ENCODE assay signal across 21 cellular contexts in the genomic region with DNA sequence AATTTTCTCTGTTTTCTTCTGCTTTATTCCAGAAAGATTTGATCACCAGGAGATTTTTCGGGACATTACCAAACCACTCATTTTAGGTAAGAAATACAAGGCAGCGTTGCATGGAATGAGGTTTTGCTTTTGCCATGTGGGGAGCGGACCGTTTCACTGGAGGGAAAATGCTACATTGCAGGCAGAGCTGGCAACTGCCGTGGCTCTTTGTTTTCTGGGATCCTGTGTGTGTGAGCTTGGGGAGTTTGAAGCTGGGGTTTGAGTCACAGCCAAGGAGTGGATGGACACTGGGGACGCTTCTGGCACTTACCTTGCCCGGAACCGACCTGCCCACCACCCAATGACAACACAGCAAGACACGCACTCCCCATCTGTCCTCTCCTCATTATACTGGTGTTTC.
"Had no signal": no experiment of that assay in that cellular context is flagged by ENCODE, and none has a peak within 500 bp of the region (broad histone marks: within the 10 kb centered on the region; RNA-seq: fewer than 3 reads in every experiment).

No MANE protein-coding gene starts in this region.

- H3K4me1 ChIP-seq: colonic mucosa, gastrocnemius medialis, prostate gland had no signal

- H3K27me3 Mint-ChIP-seq: activated B cell treated with CpG ODN at 0.5 μM for 24 hours; activated T-cell treated with anti-CD3 and anti-CD28 coated beads, Interleukin-2, amount 50 U/mL, for 24 hours; naive thymus-derived CD8-positive, alpha-beta T cell; stimulated activated naive CD8-positive, alpha-beta T cell treated with anti-CD3 and anti-CD28 coated beads, Interleukin-15, Interleukin-2, amounts not matched to agents 100 ng/mL and 50 ng/mL, for 24 hours; type B pancreatic cell had no signal

- H3K9me3 Mint-ChIP-seq: activated B cell treated with CpG ODN at 0.5 μM for 24 hours; activated T-cell treated with anti-CD3 and anti-CD28 coated beads, Interleukin-2, amount 50 U/mL, for 24 hours; activated T-helper 2 cell treated with anti-CD3 and anti-CD28 coated beads, Interferon-gamma antibody, Interleukin-2, Interleukin-4, amounts not matched to agents 10 μg/mL and 5 μg/mL and 100 μg/mL, durations not matched to agents 14 hours and 24 hours and 36 hours; naive thymus-derived CD8-positive, alpha-beta T cell; stimulated activated naive CD8-positive, alpha-beta T cell treated with anti-CD3 and anti-CD28 coated beads, Interleukin-15, Interleukin-2, amounts not matched to agents 100 ng/mL and 50 ng/mL, for 24 hours; type B pancreatic cell had no signal

- ATAC-seq: activated CD8-positive, alpha-beta T cell treated with anti-CD3 and anti-CD28 coated beads, Interleukin-2, amount 10 ng/mL, durations not matched to agents 7 days and 5 days; gastrocnemius medialis; naive thymus-derived CD8-positive, alpha-beta T cell had no signal

- H3K9me3 ChIP-seq: colonic mucosa, gastrocnemius medialis, left ventricle myocardium inferior, prostate gland, right atrium auricular region, testis had no signal

- H3K27me3 ChIP-seq: cardiac muscle cell, colonic mucosa, gastrocnemius medialis, right atrium auricular region, testis had no signal

- H3K27ac Mint-ChIP-seq: activated B cell treated with CpG ODN at 0.5 μM for 24 hours; activated T-helper 2 cell treated with anti-CD3 and anti-CD28 coated beads, Interferon-gamma antibody, Interleukin-2, Interleukin-4, amounts not matched to agents 10 μg/mL and 5 μg/mL and 100 μg/mL, durations not matched to agents 14 hours and 24 hours and 36 hours; type B pancreatic cell had no signal

- H3K4me3 Mint-ChIP-seq: activated B cell treated with CpG ODN at 0.5 μM for 24 hours; activated CD8-positive, alpha-beta T cell treated with anti-CD3 and anti-CD28 coated beads, Interleukin-2, amount 10 ng/mL, durations not matched to agents 7 days and 5 days; stimulated activated naive CD8-positive, alpha-beta T cell treated with anti-CD3 and anti-CD28 coated beads, Interleukin-15, Interleukin-2, amounts not matched to agents 100 ng/mL and 50 ng/mL, for 24 hours; type B pancreatic cell had no signal

- DNase-seq: activated B cell treated with CpG ODN at 0.5 μM for 24 hours; activated CD4-positive, alpha-beta T cell treated with anti-CD3 and anti-CD28 coated beads for 48 hours; activated CD8-positive, alpha-beta T cell treated with anti-CD3 and anti-CD28 coated beads, Interleukin-2, amount 10 ng/mL, durations not matched to agents 7 days and 5 days; activated naive CD4-positive, alpha-beta T cell treated with Interleukin-2 at 50 U/mL for 16 hours; activated T-cell treated with anti-CD3 and anti-CD28 coated beads, Interleukin-2, amount 50 U/mL, for 24 hours; colonic mucosa; gastrocnemius medialis; left ventricle myocardium inferior; mammary epithelial cell; naive thymus-derived CD8-positive, alpha-beta T cell; occipital lobe; stimulated activated CD4-positive, alpha-beta T cell treated with anti-CD3 and anti-CD28 coated beads, Interleukin-15, amount 100 ng/mL, for 24 hours; stimulated activated CD4-positive, alpha-beta T cell treated with anti-CD3 and anti-CD28 coated beads, Interleukin-2, amount 100 ng/mL, for 48 hours; testis had no signal

- H3K27ac ChIP-seq: cardiac muscle cell, colonic mucosa, gastrocnemius medialis, left ventricle myocardium inferior, prostate gland, right atrium auricular region, SK-N-MC, testis had no signal

- H3K4me1 Mint-ChIP-seq: activated B cell treated with CpG ODN at 0.5 μM for 24 hours had no signal

- H3K36me3 ChIP-seq: cardiac muscle cell, colonic mucosa, gastrocnemius medialis, left ventricle myocardium inferior, prostate gland, right atrium auricular region had no signal

- H3K4me3 ChIP-seq: cardiac muscle cell, colonic mucosa, gastrocnemius medialis, left ventricle myocardium inferior, prostate gland, right atrium auricular region, SK-N-MC, testis had no signal
